Comparison of ENCODE assay signal across 1 cellular context in genomic region chr2:218366621-218367414, GRCh38.
TF ChIP-seq lines count a peak whose summit lies in the region.

No MANE protein-coding gene starts in this region.

TF ChIP-seq in SK-N-SH, 30 proteins besides CTCF, POLR2A, EP300 and RAD21 (continued from another document):
- TF ChIP-seq PBX3 (IDR thresholded peaks at IDR 0.05), result no peak
- TF ChIP-seq TCF12 (IDR thresholded peaks at IDR 0.05), result no peak
- TF ChIP-seq MAX (IDR thresholded peaks at IDR 0.05; ENCODE audit: low read depth), result no peak
- no peak for TF ChIP-seq RXRA (IDR thresholded peaks at IDR 0.05; ENCODE audit: borderline replicate concordance, low read depth)
- no peak for TF ChIP-seq USF2 (IDR thresholded peaks at IDR 0.05; ENCODE audit: borderline replicate concordance, low read depth, low read length)
- no peak for TF ChIP-seq ZBTB33 (IDR thresholded peaks at IDR 0.05; ENCODE audit: borderline replicate concordance, low read depth)
